Comparison of ENCODE assay signal across 15 cellular contexts in the genomic region with DNA sequence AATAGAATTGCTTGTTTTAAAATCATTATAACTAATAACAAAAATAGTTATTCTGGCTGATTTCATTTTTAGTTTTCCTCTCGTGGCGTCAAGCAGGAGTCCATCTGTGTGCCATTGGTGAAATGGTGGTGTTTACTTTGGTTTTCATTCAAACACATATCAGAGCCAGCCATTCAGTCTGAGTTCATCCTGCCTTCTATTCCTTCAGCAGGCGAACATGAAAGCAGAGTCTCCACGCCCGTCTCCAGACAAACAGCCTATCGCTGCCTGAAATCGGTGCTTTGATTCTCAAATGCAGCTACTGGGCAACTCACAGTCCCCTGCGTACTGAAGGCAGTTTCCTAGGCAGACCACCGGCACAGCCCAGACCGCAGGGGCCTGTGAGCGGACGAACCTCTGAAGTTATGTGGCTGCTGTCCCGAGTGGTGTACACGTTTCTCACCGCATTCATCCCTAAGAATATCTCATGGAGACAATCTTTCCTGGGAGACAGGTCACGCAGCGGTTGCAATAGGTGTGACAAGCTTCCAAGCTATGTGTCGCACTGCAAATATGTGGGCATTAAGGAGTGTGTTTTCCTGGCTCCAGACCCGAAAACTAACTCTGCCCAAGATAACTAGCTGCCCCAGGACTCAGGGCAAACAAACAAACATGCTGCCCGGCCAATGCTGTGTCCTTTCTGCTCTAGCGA. TPM values are rescaled to one million over a fixed set of nuclear protein-coding genes. Genes with fewer than 3 reads are reported as not detected.
DNase-seq lines count a peak whose midpoint lies in the region; FAIRE-seq and TF ChIP-seq lines count a peak whose summit lies in the region.
"Had no signal": no experiment of that assay in that cellular context is flagged by ENCODE, and none has a peak within 500 bp of the region (broad histone marks: within the 10 kb centered on the region; RNA-seq: fewer than 3 reads in every experiment).

No MANE protein-coding gene starts in this region.

- FAIRE-seq in GM12892 (lab: Jason Lieb, UNC): no peak
- FAIRE-seq: small intestine had no signal

- TF ChIP-seq CTCF in smooth muscle cell (IDR thresholded peaks at IDR 0.05; ENCODE audit: borderline replicate concordance, insufficient read depth, poor library complexity, severe bottlenecking): no peak

- no peak overlapping the region for H3K27ac ChIP-seq in HUES6 (ENCODE audit: low read depth, low read length)
- H3K27ac ChIP-seq in smooth muscle cell (ENCODE audit: low read depth): peak overlapping the region; percentile 25
- H3K27ac ChIP-seq: suprapubic skin had no signal

- H3K36me3 ChIP-seq in HUES6 (ENCODE audit: control insufficient read depth, insufficient read depth, low read length): no peaks in the 10 kb centered on the region
- no peaks in the 10 kb centered on the region for H3K36me3 ChIP-seq in smooth muscle cell (ENCODE audit: low read depth)
- H3K36me3 ChIP-seq: suprapubic skin had no signal

- H4K20me1 ChIP-seq in smooth muscle cell (ENCODE audit: low read depth): no peaks in the 10 kb centered on the region

- H3K79me2 ChIP-seq in smooth muscle cell (ENCODE audit: low read depth): no peaks in the 10 kb centered on the region

- H2AFZ ChIP-seq in smooth muscle cell (ENCODE audit: low read depth): peak overlapping the region; percentile 0

- peak overlapping the region; percentile 6 for H3K4me2 ChIP-seq in smooth muscle cell

- H3K27me3 ChIP-seq in HUES6 (ENCODE audit: control insufficient read depth, insufficient read depth, low read length) (no peaks in the 10 kb centered on the region), smooth muscle cell (ENCODE audit: low read depth) (no peaks in the 10 kb centered on the region)
- H3K27me3 ChIP-seq: suprapubic skin had no signal

- peak; percentile 65 for DNase-seq in astrocyte of the hippocampus (ENCODE audit: low read depth, low spot score)
- peak; percentile 83 for DNase-seq in islet precursor cell
- DNase-seq in smooth muscle cell (lab: John Stamatoyannopoulos, UW; ENCODE audit: unreplicated experiment): no peak
- DNase-seq in iPS-NIHi7 (ENCODE audit: extremely low spot score): no peak
- DNase-seq in GM12892 (ENCODE audit: insufficient read length): no peak
- DNase-seq in putamen (ENCODE audit: low spot score): no peak
- DNase-seq: activated CD8-positive, alpha-beta T cell treated with anti-CD3 and anti-CD28 coated beads for 36 hours; caudate nucleus; MM.1S; naive thymus-derived CD4-positive, alpha-beta T cell; NCI-H2171 treated with DMSO at 0.1 percent for 48 hours; small intestine had no signal

- TF ChIP-seq POLR2A in GM12892 (IDR thresholded peaks at IDR 0.05; ENCODE audit: low read depth, low read length): no peak

- H3K9me3 ChIP-seq in HUES6 (ENCODE audit: control insufficient read depth, insufficient read depth, low read depth, low read length) (no peaks in the 10 kb centered on the region), smooth muscle cell (replicated peaks; ENCODE audit: low read depth) (no peaks in the 10 kb centered on the region)
- H3K9me3 ChIP-seq: suprapubic skin had no signal

- H3K9ac ChIP-seq in HUES6 (ENCODE audit: low read length) (peak overlapping the region; percentile 36), smooth muscle cell (ENCODE audit: low read depth) (no peak overlapping the region)

- H3K4me1 ChIP-seq in HUES6 (ENCODE audit: control insufficient read depth, insufficient read depth, low read length) (peaks cover 9% of the 10 kb centered on the region), smooth muscle cell (ENCODE audit: low read depth) (no peaks in the 10 kb centered on the region)

- H3K4me3 ChIP-seq in HUES6 (ENCODE audit: low read depth, low read length) (no peak overlapping the region), smooth muscle cell (no peak overlapping the region)
- H3K4me3 ChIP-seq: suprapubic skin had no signal

- 57% methylated on average over 21 of the region's 21 CpGs for WGBS in smooth muscle cell (ENCODE audit: low lambda C conversion rate)

- no peaks in the 10 kb centered on the region for H3F3A ChIP-seq in smooth muscle cell (ENCODE audit: low read depth)

RNA-seq across cellular contexts. Expression of gene RYR3, which starts 17.0 kb away (rescaled TPM):
- 5.0 and 6.2 TPM in 2 replicates for total RNA-seq in smooth muscle cell
- polyA plus RNA-seq in smooth muscle cell: 0.23 and 4.6 TPM in 2 replicates
- 0.49 TPM for polyA plus RNA-seq in GM12892 (2012; ENCODE audit: missing spikeins)
- total RNA-seq: activated CD8-positive, alpha-beta T cell treated with anti-CD3 and anti-CD28 coated beads for 36 hours; T-helper 2 cell treated with Interferon-gamma antibody and Interleukin-4, amounts not matched to agents 100 ng/mL and 5 ng/mL, for 36 hours had no signal

Comparison
In these comparisons a context has a peak if more than half of its experiments do, and no peak if none do; other contexts are left out.
1. DNase-seq: peak in astrocyte of the hippocampus (single experiment) and islet precursor cell (single experiment); none in smooth muscle cell (single experiment), iPS-NIHi7 (single experiment), GM12892 (single experiment) and putamen (single experiment).